Comparison of ENCODE assay signal across 8 cellular contexts in genomic region chr10:51389415-51390342, GRCh38.
DNase-seq lines count a peak whose midpoint lies in the region; ATAC-seq and TF ChIP-seq lines count a peak whose summit lies in the region.

No MANE protein-coding gene starts in this region.

- no peaks in the 10 kb centered on the region for H3K36me3 Mint-ChIP-seq in endodermal cell (ENCODE audit: low read depth)

- peak overlapping the region; percentile 79 for H2BK5ac ChIP-seq in IMR-90 (ENCODE audit: low read depth, low read length, poor library complexity, severe bottlenecking)

- no peak overlapping the region for H2AFZ ChIP-seq in IMR-90 (replicated peaks; ENCODE audit: low read length, poor library complexity)

- TF ChIP-seq CTCF in IMR-90 (conservative IDR thresholded peaks at IDR 0.05; ENCODE audit: low read depth, low read length) (peak; percentile 60), endodermal cell (conservative IDR thresholded peaks at IDR 0.05) (peak; percentile 99), tibial nerve (IDR thresholded peaks at IDR 0.05) (peak in 3 of 5 experiments; percentile 31 to 44 (median 36))

- peaks cover 4% of the 10 kb centered on the region for H3K4me1 ChIP-seq in IMR-90 (ENCODE audit: control insufficient read depth, insufficient read depth, low read length)
- H3K4me1 ChIP-seq in endodermal cell (ENCODE audit: control insufficient read depth, insufficient read depth, low read length) = no peaks in the 10 kb centered on the region
- no peaks in the 10 kb centered on the region for H3K4me1 ChIP-seq in tibial nerve

- peak overlapping the region; percentile 82 for H3K4ac ChIP-seq in IMR-90 (ENCODE audit: low read depth, low read length)

- H2AK9ac ChIP-seq in IMR-90 (replicated peaks; ENCODE audit: low read depth, low read length, poor library complexity) = no peak overlapping the region

- peak overlapping the region in 1 of 2 experiments; percentile 60; a peak in 2 of 4 replicates for H4K8ac ChIP-seq in IMR-90 (ENCODE audit: low read depth in 2 of 2, low read length in 2 of 2)

- H2BK15ac ChIP-seq in IMR-90 (ENCODE audit: low read depth, low read length) = peak overlapping the region; percentile 46; the same call in 1 of the 3 replicates

- dilution Hi-C loops in IMR-90 (cut with HindIII; ENCODE audit: low sequenced_read_pairs, unreplicated experiment) = no loop called here

- H3K36me3 ChIP-seq in IMR-90 (ENCODE audit: control insufficient read depth, insufficient read depth, low read length) (no peaks in the 10 kb centered on the region), endodermal cell (ENCODE audit: control insufficient read depth, insufficient read depth, low read length) (no peaks in the 10 kb centered on the region), tibial nerve (no peaks in the 10 kb centered on the region)

- 0 out of 2 replicates have a peak, but pooled peaks cover 3% of the 10 kb centered on the region for H3K9me1 ChIP-seq in IMR-90 (ENCODE audit: insufficient read depth, low read length)

- peak overlapping the region; percentile 51; the same call in 1 of the 2 replicates for H3K14ac ChIP-seq in IMR-90 (replicated peaks; ENCODE audit: low read depth, low read length)

- H3K4me3 ChIP-seq in IMR-90 (ENCODE audit: insufficient read depth, low read depth, low read length) = no peak overlapping the region
- H3K4me3 ChIP-seq in endodermal cell (ENCODE audit: low read length) = no peak overlapping the region
- no peak overlapping the region for H3K4me3 ChIP-seq in tibial nerve

- no peaks in the 10 kb centered on the region for H3K27me3 ChIP-seq in IMR-90 (ENCODE audit: control insufficient read depth, insufficient read depth, low read length)
- no peaks in the 10 kb centered on the region for H3K27me3 ChIP-seq in endodermal cell (ENCODE audit: control insufficient read depth, insufficient read depth, low read length, poor library complexity, severe bottlenecking)
- H3K27me3 ChIP-seq in tibial nerve = no peaks in the 10 kb centered on the region

- TF ChIP-seq POLR2A in IMR-90 (IDR thresholded peaks at IDR 0.05; ENCODE audit: low read depth, low read length) (no peak), tibial nerve (IDR thresholded peaks at IDR 0.05) (no peak)

- no TSS peak for BruUV-seq in IMR-90 (replicated peaks; lab: Mats Ljungman, UMichigan)

- H3K56ac ChIP-seq in IMR-90 (ENCODE audit: extremely low read depth, insufficient read depth, low read length) = no peak overlapping the region

- POLR2A ChIA-PET in IMR-90 (lab: Charles Lee; ENCODE audit: unreplicated experiment) = no interaction called here

- peak overlapping the region; percentile 33; the same call in 1 of the 2 replicates for H4K5ac ChIP-seq in IMR-90 (ENCODE audit: low read depth, low read length)

- H3K27ac ChIP-seq in IMR-90 (ENCODE audit: insufficient read depth, low read length) = peak overlapping the region; percentile 87; the same call in 1 of the 2 replicates
- H3K27ac ChIP-seq in endodermal cell (ENCODE audit: low read depth, low read length) = no peak overlapping the region
- no peak overlapping the region for H3K27ac ChIP-seq in tibial nerve

- H3K27ac Mint-ChIP-seq in endodermal cell = no peak overlapping the region

- peak; percentile 4 for DNase-seq in NCI-H2227 (lab: John Stamatoyannopoulos, UW; ENCODE audit: unreplicated experiment)
- no peak for DNase-seq in NCI-H2227 treated with DMSO at 0.1 percent for 48 hours (lab: John Stamatoyannopoulos, UW)
- peak; percentile 99 for DNase-seq in IMR-90
- peak; percentile 27 for DNase-seq in UCSD-AML1 (lab: John Stamatoyannopoulos, UW; ENCODE audit: unreplicated experiment)
- peak; percentile 85 for DNase-seq in endodermal cell
- peak; percentile 9 for DNase-seq in midbrain (lab: John Stamatoyannopoulos, UW)
- no peak for DNase-seq in tibial nerve (ENCODE audit: low spot score in 2 of 2)

- TF ChIP-seq EP300 in tibial nerve (IDR thresholded peaks at IDR 0.05) = no peak

- H3K4me3 Mint-ChIP-seq in endodermal cell = no peak overlapping the region

- no peaks in the 10 kb centered on the region for H3K27me3 Mint-ChIP-seq in endodermal cell (ENCODE audit: insufficient read depth)

- in situ Hi-C loops in IMR-90 (cut with MboI; ENCODE audit: low sequenced_read_pairs) = no loop called here

- H4K91ac ChIP-seq in IMR-90 (ENCODE audit: insufficient read depth, low read depth, low read length) = peak overlapping the region; percentile 80

- peak overlapping the region; percentile 63; the same call in 1 of the 2 replicates for H2AK5ac ChIP-seq in IMR-90 (ENCODE audit: low read depth, low read length)

- H3K79me1 ChIP-seq in IMR-90 (ENCODE audit: low read depth in 1 of 2, low read length in 2 of 2) = peaks cover 0 to 22% of the 10 kb centered on the region in 2 experiments; a peak in 1 of 4 replicates

- peak; percentile 63 for TF ChIP-seq RAD21 in IMR-90 (IDR thresholded peaks at IDR 0.05; ENCODE audit: low read length)

- H2BK120ac ChIP-seq in IMR-90 (ENCODE audit: low read depth, low read length) = peak overlapping the region; percentile 69

- ATAC-seq in GM21786 (IDR thresholded peaks at IDR 0.05; ENCODE audit: unreplicated experiment) (peak; percentile 89), IMR-90 (ENCODE audit: low read depth) (peak; percentile 90)

- H3K18ac ChIP-seq in IMR-90 (ENCODE audit: low read depth, low read length) = peak overlapping the region; percentile 39

- CTCF ChIA-PET in IMR-90 (lab: Yijun Ruan, JAX) = interaction anchor here (0.6 to 1.9 kb wide), 9 partner anchors 32 to 326 kb away, joined by 3 to 10 read pairs (median 3); partner anchors contain the start of gene PRKG1

- no peaks in the 10 kb centered on the region for H3K4me1 Mint-ChIP-seq in endodermal cell

- no peaks in the 10 kb centered on the region for H4K20me1 ChIP-seq in IMR-90 (ENCODE audit: insufficient read depth, low read length)

- peak overlapping the region; percentile 21; the same call in 1 of the 2 replicates for H3K23ac ChIP-seq in IMR-90 (ENCODE audit: low read depth, low read length)

- H3K9me3 ChIP-seq in IMR-90 (ENCODE audit: control insufficient read depth, insufficient read depth, low read length) (no peaks in the 10 kb centered on the region), endodermal cell (ENCODE audit: control insufficient read depth, low read length) (no peaks in the 10 kb centered on the region), tibial nerve (no peaks in the 10 kb centered on the region)

- 0 out of 2 replicates have a peak overlapping the region, but pooled peaks have one; percentile 12 for H3K4me2 ChIP-seq in IMR-90 (ENCODE audit: low read depth, low read length)

- intact Hi-C loops in IMR-90 (cut with micrococcal nuclease) = no loop called here

- WGBS in IMR-90 (ENCODE audit: extremely low coverage in 2 of 2, insufficient read length in 1 of 2), 2 experiments = no CpG with 5 or more reads among the region's 3 CpGs
- 80 to 89% methylated on average over 1 to 3 of the region's 3 CpGs for WGBS in endodermal cell (ENCODE audit: insufficient coverage in 1 of 2, insufficient read length in 1 of 2), 2 experiments
- 56 to 61% methylated on average over 3 of the region's 3 CpGs for WGBS in tibial nerve, 2 donors

- no peak overlapping the region for H3K9ac ChIP-seq in IMR-90 (ENCODE audit: low read depth, low read length)
- H3K9ac ChIP-seq in endodermal cell (ENCODE audit: extremely low read depth, low read length, poor library complexity, severe bottlenecking) = no peak overlapping the region

- H2BK20ac ChIP-seq in IMR-90 (ENCODE audit: low read depth, low read length) = peak overlapping the region; percentile 85

- H3K9me3 Mint-ChIP-seq in endodermal cell = peaks cover 4% of the 10 kb centered on the region

TF ChIP-seq in IMR-90, 13 proteins besides CTCF, POLR2A, EP300 and RAD21:
- TF ChIP-seq RCOR1 (IDR thresholded peaks at IDR 0.05; ENCODE audit: insufficient replicate concordance, low read length) (peak; percentile 18), NFE2L2 (IDR thresholded peaks at IDR 0.05; ENCODE audit: low read depth, low read length) (no peak), SMC3 (IDR thresholded peaks at IDR 0.05; ENCODE audit: low read depth, low read length) (peak; percentile 36; the same call in 1 of the 2 replicates), MAFK (IDR thresholded peaks at IDR 0.05; ENCODE audit: low read depth, low read length) (peak; percentile 82), CHD1 (IDR thresholded peaks at IDR 0.05; ENCODE audit: low read depth, low read length) (no peak)

Comparison
In these comparisons a context has a peak if more than half of its experiments do, and no peak if none do; other contexts are left out.
1. DNase-seq: peak in NCI-H2227 (single experiment), IMR-90 (single experiment), UCSD-AML1 (single experiment), endodermal cell (single experiment) and midbrain (single experiment); none in NCI-H2227 treated with DMSO at 0.1 percent for 48 hours (single experiment) and tibial nerve (0 of 2).
2. CTCF ChIP-seq: peak in every context shown above with its lines; median percentile 99 in endodermal cell; 60 in IMR-90; 36 in tibial nerve.